In genomic region chr2:5539281-5540211, GRCh38 we compare ENCODE assay signal across 18 cellular contexts.
DNase-seq lines count a peak whose midpoint lies in the region; ATAC-seq and TF ChIP-seq lines count a peak whose summit lies in the region.
"Had no signal": no experiment of that assay in that cellular context is flagged by ENCODE, and none has a peak within 500 bp of the region (broad histone marks: within the 10 kb centered on the region; RNA-seq: fewer than 3 reads in every experiment).

No MANE protein-coding gene starts in this region.

- TF ChIP-seq POLR2A in thyroid gland (IDR thresholded peaks at IDR 0.05): no peak

- POLR2A ChIA-PET in activated CD4-positive, alpha-beta memory T cell treated with anti-CD3 and anti-CD28 coated beads for 36 hours (lab: Charles Lee): no interaction called here

- H2BK5ac ChIP-seq in mesendoderm (ENCODE audit: low read length): no peak overlapping the region

- H3K9me3 Mint-ChIP-seq in activated CD4-positive, alpha-beta memory T cell treated with anti-CD3 and anti-CD28 coated beads for 36 hours: peaks cover 12% of the 10 kb centered on the region
- peaks cover 0 to 4% of the 10 kb centered on the region in 2 donors for H3K9me3 Mint-ChIP-seq in activated T-cell treated with anti-CD3 and anti-CD28 coated beads, Interleukin-2, amount 50 U/mL, for 72 hours

- peak overlapping the region; percentile 5 for H2BK120ac ChIP-seq in mesendoderm (ENCODE audit: low read depth, low read length)

- H3K79me1 ChIP-seq in mesendoderm (ENCODE audit: low read length): no peaks in the 10 kb centered on the region

- H4K8ac ChIP-seq in mesendoderm (ENCODE audit: low read depth, low read length): no peak overlapping the region

- no peak overlapping the region for H4K5ac ChIP-seq in mesendoderm (ENCODE audit: low read length)

- WGBS in mesendoderm (ENCODE audit: extremely low coverage, insufficient coverage, low lambda C conversion rate): no CpG with 5 or more reads among the region's 18 CpGs
- 18 to 21% methylated on average over 18 of the region's 18 CpGs for WGBS in thyroid gland, 2 donors

- no peak for ATAC-seq in HG02763 (IDR thresholded peaks at IDR 0.05; ENCODE audit: unreplicated experiment)
- ATAC-seq in activated T-cell treated with anti-CD3 and anti-CD28 coated beads, Interleukin-2, amount 50 U/mL, for 72 hours (replicated peaks in 1 of 2): no peak
- ATAC-seq: GM12878 had no signal

- H3K4me3 ChIP-seq in mesendoderm (ENCODE audit: low read length) (no peak overlapping the region), thyroid gland (replicated peaks in 1 of 3) (no peak overlapping the region)
- H3K4me3 ChIP-seq: GM12878 had no signal

- no peak overlapping the region for H3K9ac ChIP-seq in mesendoderm (ENCODE audit: low read length)
- H3K9ac ChIP-seq: KMS-11, parathyroid adenoma had no signal

- DNase-seq in NCI-H1417 (lab: John Stamatoyannopoulos, UW) (peak in 2 of 3 experiments; percentile 57 to 78), NCI-H1417 treated with DMSO at 0.1 percent for 48 hours (lab: John Stamatoyannopoulos, UW) (no peak), brain pericyte (ENCODE audit: low read depth, low spot score) (peak; percentile 59), mesendoderm (peak; percentile 60), thyroid gland (peak; percentile 65 to 77)
- DNase-seq in activated CD4-positive, alpha-beta memory T cell treated with anti-CD3 and anti-CD28 coated beads for 36 hours: no peak
- DNase-seq in activated T-cell treated with anti-CD3 and anti-CD28 coated beads, Interleukin-2, amount 50 U/mL, for 72 hours: no peak
- DNase-seq: activated CD4-positive, CD25-positive, alpha-beta regulatory T cell; activated naive CD4-positive, alpha-beta T cell treated with Interleukin-2 at 50 U/mL for 16 hours; CD4-positive, CD25-positive, alpha-beta regulatory T cell; effector CD4-positive, alpha-beta T cell; NCI-H1694 had no signal

- H3K27ac Mint-ChIP-seq in activated CD4-positive, alpha-beta memory T cell treated with anti-CD3 and anti-CD28 coated beads for 36 hours: no peak overlapping the region
- H3K27ac Mint-ChIP-seq in activated T-cell treated with anti-CD3 and anti-CD28 coated beads, Interleukin-2, amount 50 U/mL, for 72 hours: no peak overlapping the region
- H3K27ac Mint-ChIP-seq: CD4-positive, CD25-positive, alpha-beta regulatory T cell; memory B cell had no signal

- H3K56ac ChIP-seq in mesendoderm (ENCODE audit: low read length): peak overlapping the region; percentile 56

- no peaks in the 10 kb centered on the region for H3K27me3 Mint-ChIP-seq in activated CD4-positive, alpha-beta memory T cell treated with anti-CD3 and anti-CD28 coated beads for 36 hours
- no peaks in the 10 kb centered on the region for H3K27me3 Mint-ChIP-seq in activated T-cell treated with anti-CD3 and anti-CD28 coated beads, Interleukin-2, amount 50 U/mL, for 72 hours (ENCODE audit: low read depth)
- H3K27me3 Mint-ChIP-seq: CD4-positive, CD25-positive, alpha-beta regulatory T cell had no signal

- no peaks in the 10 kb centered on the region for H3K36me3 Mint-ChIP-seq in activated CD4-positive, alpha-beta memory T cell treated with anti-CD3 and anti-CD28 coated beads for 36 hours
- H3K36me3 Mint-ChIP-seq in activated T-cell treated with anti-CD3 and anti-CD28 coated beads, Interleukin-2, amount 50 U/mL, for 72 hours (ENCODE audit: insufficient read depth in 2 of 2): peaks cover 0 to 4% of the 10 kb centered on the region in 2 donors

- intact Hi-C loops in thyroid gland (cut with DNase I): loop anchor here (10.0 kb wide), 1 partner anchor 1375 kb away; the partner anchor contains the start of gene RNF144A
- intact Hi-C loops in activated CD4-positive, alpha-beta memory T cell treated with anti-CD3 and anti-CD28 coated beads for 36 hours (cut with micrococcal nuclease): no loop called here

- peak overlapping the region; percentile 72 for H3K4ac ChIP-seq in mesendoderm (ENCODE audit: low read depth, low read length)

- H3K79me2 ChIP-seq in mesendoderm (ENCODE audit: control insufficient read depth, insufficient read depth, low read length): no peaks in the 10 kb centered on the region
- H3K79me2 ChIP-seq: parathyroid adenoma had no signal

- no peaks in the 10 kb centered on the region for H3K4me1 Mint-ChIP-seq in activated CD4-positive, alpha-beta memory T cell treated with anti-CD3 and anti-CD28 coated beads for 36 hours (ENCODE audit: low read depth)
- no peaks in the 10 kb centered on the region for H3K4me1 Mint-ChIP-seq in activated T-cell treated with anti-CD3 and anti-CD28 coated beads, Interleukin-2, amount 50 U/mL, for 72 hours (ENCODE audit: low read depth)
- H3K4me1 Mint-ChIP-seq: CD4-positive, CD25-positive, alpha-beta regulatory T cell; memory B cell had no signal

- H3K18ac ChIP-seq in mesendoderm (ENCODE audit: low read length): peak overlapping the region; percentile 8

- peak overlapping the region; percentile 24 for H3K4me2 ChIP-seq in mesendoderm (ENCODE audit: low read length)
- H3K4me2 ChIP-seq: KMS-11 had no signal

- no peaks in the 10 kb centered on the region for H3K9me3 ChIP-seq in thyroid gland

- H3K23ac ChIP-seq in mesendoderm (ENCODE audit: low read length): no peak overlapping the region

- H3K27ac ChIP-seq in mesendoderm (ENCODE audit: low read depth, low read length) (no peak overlapping the region), thyroid gland (peak overlapping the region; percentile 80 to 87 (median 81))
- H3K27ac ChIP-seq: KMS-11, parathyroid adenoma, RWPE1 had no signal

- CTCF ChIA-PET in activated CD4-positive, alpha-beta memory T cell treated with anti-CD3 and anti-CD28 coated beads for 36 hours (lab: Charles Lee): no interaction called here

- H3K4me3 Mint-ChIP-seq in activated CD4-positive, alpha-beta memory T cell treated with anti-CD3 and anti-CD28 coated beads for 36 hours: no peak overlapping the region
- no peak overlapping the region for H3K4me3 Mint-ChIP-seq in activated T-cell treated with anti-CD3 and anti-CD28 coated beads, Interleukin-2, amount 50 U/mL, for 72 hours
- H3K4me3 Mint-ChIP-seq: CD4-positive, CD25-positive, alpha-beta regulatory T cell; memory B cell had no signal

- no peak for TF ChIP-seq CTCF in thyroid gland (IDR thresholded peaks at IDR 0.05)

- no peaks in the 10 kb centered on the region for H3K36me3 ChIP-seq in mesendoderm (ENCODE audit: control insufficient read depth, insufficient read depth, low read length)
- H3K36me3 ChIP-seq in thyroid gland: no peaks in the 10 kb centered on the region

- H3K27me3 ChIP-seq in mesendoderm (ENCODE audit: insufficient read depth, low read length, poor library complexity) (no peaks in the 10 kb centered on the region), thyroid gland (no peaks in the 10 kb centered on the region)

- no peak overlapping the region for H2AK5ac ChIP-seq in mesendoderm (ENCODE audit: low read length)

- H2BK15ac ChIP-seq in mesendoderm (replicated peaks; ENCODE audit: low read depth): no peak overlapping the region

- H3K4me1 ChIP-seq in mesendoderm (ENCODE audit: control insufficient read depth, low read depth, low read length) (no peaks in the 10 kb centered on the region), thyroid gland (peaks cover 16 to 25% of the 10 kb centered on the region in 2 donors)
- H3K4me1 ChIP-seq: parathyroid adenoma had no signal

Comparison
In these comparisons a context has a peak if more than half of its experiments do, and no peak if none do; other contexts are left out.
1. DNase-seq: peak in NCI-H1417 (2 of 3), brain pericyte (single experiment), mesendoderm (single experiment) and thyroid gland (2 of 2); none in NCI-H1417 treated with DMSO at 0.1 percent for 48 hours (single experiment), activated CD4-positive, alpha-beta memory T cell treated with anti-CD3 and anti-CD28 coated beads for 36 hours (single experiment) and activated T-cell treated with anti-CD3 and anti-CD28 coated beads, Interleukin-2, amount 50 U/mL, for 72 hours (0 of 2).